Comparison of ENCODE assay signal across 8 cellular contexts in the genomic region with DNA sequence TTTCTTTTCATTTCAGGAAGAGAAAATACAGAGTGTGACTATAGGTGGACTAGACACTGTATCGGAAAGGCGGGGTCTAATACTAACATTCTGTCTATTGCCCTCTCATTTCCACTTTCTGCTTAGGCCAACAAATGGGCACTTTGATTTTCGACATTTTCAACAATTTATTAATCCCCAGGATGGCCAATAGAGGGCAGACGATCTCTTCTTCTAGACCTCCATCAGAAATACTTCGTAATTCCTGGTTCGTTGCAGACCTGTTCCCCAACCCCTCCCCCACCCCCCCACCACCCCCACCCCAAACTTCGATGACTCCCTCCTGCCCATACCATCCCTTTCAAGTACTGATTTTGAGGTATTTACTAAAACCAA. TPM values are rescaled to one million over a fixed set of nuclear protein-coding genes. Genes with fewer than 3 reads are reported as not detected.
DNase-seq lines count a peak whose midpoint lies in the region; ATAC-seq and TF ChIP-seq lines count a peak whose summit lies in the region.

No MANE protein-coding gene starts in this region.

- TF ChIP-seq POLR2A in Peyer's patch (IDR thresholded peaks at IDR 0.05) (no peak), esophagus muscularis mucosa (IDR thresholded peaks at IDR 0.05; ENCODE audit: low read depth) (no peak), sigmoid colon (IDR thresholded peaks at IDR 0.05) (no peak)

- H3K36me3 ChIP-seq in HEK293 (ENCODE audit: control insufficient read depth in 2 of 2, insufficient read depth in 1 of 2, low read length in 2 of 2), result no peaks in the 10 kb centered on the region
- H3K36me3 ChIP-seq in Peyer's patch, result no peaks in the 10 kb centered on the region
- no peaks in the 10 kb centered on the region for H3K36me3 ChIP-seq in esophagus muscularis mucosa
- no peaks in the 10 kb centered on the region for H3K36me3 ChIP-seq in sigmoid colon

- intact Hi-C loops in esophagus muscularis mucosa (cut with DNase I), result loop anchor here (2.0 to 10.0 kb wide), 3 partner anchors 103 to 311 kb away; no protein-coding TSS in a partner anchor
- intact Hi-C loops in sigmoid colon (cut with DNase I), result loop anchor here (1.0 to 5.0 kb wide), 3 partner anchors 155 to 430 kb away; no protein-coding TSS in a partner anchor

- TF ChIP-seq CTCF in HEK293 (tag by site-specific recombination; IDR thresholded peaks at IDR 0.05), result 0 out of 2 replicates have a peak, but pooled peaks have one; percentile 14
- TF ChIP-seq CTCF in Peyer's patch (IDR thresholded peaks at IDR 0.05), result peak in 5 of 6 experiments; percentile 28 to 75 (median 69)
- peak; percentile 64 to 71 (median 65) for TF ChIP-seq CTCF in esophagus muscularis mucosa (IDR thresholded peaks at IDR 0.05)
- peak in 3 of 4 experiments; percentile 40 to 59 (median 55) for TF ChIP-seq CTCF in sigmoid colon (IDR thresholded peaks at IDR 0.05)

- WGBS in esophagus muscularis mucosa, result 6% methylated on average over 7 of the region's 7 CpGs
- WGBS in sigmoid colon, 2 donors, result 1 to 4% methylated on average over 7 of the region's 7 CpGs

- TF ChIP-seq EP300 in esophagus muscularis mucosa (IDR thresholded peaks at IDR 0.05), result no peak
- no peak for TF ChIP-seq EP300 in sigmoid colon (IDR thresholded peaks at IDR 0.05)

- POLR2A ChIA-PET in HEK293 (lab: Yijun Ruan, JAX), result no interaction called here

- H3K27me3 ChIP-seq in Peyer's patch, result no peaks in the 10 kb centered on the region
- no peaks in the 10 kb centered on the region for H3K27me3 ChIP-seq in esophagus muscularis mucosa
- no peaks in the 10 kb centered on the region for H3K27me3 ChIP-seq in sigmoid colon

- no peak overlapping the region for H3K27ac ChIP-seq in HEK293 (ENCODE audit: extremely low read depth, low read depth, low read length)
- H3K27ac ChIP-seq in Peyer's patch, result no peak overlapping the region
- H3K27ac ChIP-seq in esophagus muscularis mucosa (replicated peaks in 1 of 4), result no peak overlapping the region
- peak overlapping the region in 3 of 4 donors; percentile 10 to 58 (median 41) for H3K27ac ChIP-seq in sigmoid colon

- DNase-seq in D341Med (ENCODE audit: low spot score) (peak; percentile 43), Peyer's patch (no peak), esophagus muscularis mucosa (ENCODE audit: extremely low spot score) (no peak), sigmoid colon (no peak)
- no peak for DNase-seq in stimulated activated CD4-positive, alpha-beta T cell treated with anti-CD3 and anti-CD28 coated beads, Interleukin-2, amount 100 ng/mL, for 48 hours

- CTCF ChIA-PET in HEK293 (lab: Yijun Ruan, JAX), result interaction anchor here (0.6 to 2.3 kb wide), 17 partner anchors 17 to 873 kb away, joined by 3 to 18 read pairs (median 8); no protein-coding TSS in a partner anchor

- H3K9me3 ChIP-seq in HEK293 (ENCODE audit: control insufficient read depth, insufficient read depth, low read depth, low read length) (no peaks in the 10 kb centered on the region), Peyer's patch (no peaks in the 10 kb centered on the region), esophagus muscularis mucosa (no peaks in the 10 kb centered on the region), sigmoid colon (no peaks in the 10 kb centered on the region)

- H3K4me3 ChIP-seq in HEK293 (ENCODE audit: low read depth, low read length) (no peak overlapping the region), Peyer's patch (no peak overlapping the region), esophagus muscularis mucosa (no peak overlapping the region), sigmoid colon (no peak overlapping the region)

- 0 out of 2 replicates have a peak, but pooled peaks cover 5% of the 10 kb centered on the region for H3K4me1 ChIP-seq in HEK293 (ENCODE audit: control insufficient read depth, insufficient read depth, low read length)
- H3K4me1 ChIP-seq in Peyer's patch, result no peaks in the 10 kb centered on the region
- H3K4me1 ChIP-seq in esophagus muscularis mucosa, result peaks cover 11 to 34% (median 29%) of the 10 kb centered on the region in 4 donors
- H3K4me1 ChIP-seq in sigmoid colon, result peaks cover 0 to 30% (median 11%) of the 10 kb centered on the region in 4 donors

- no peak for ATAC-seq in GM19351 (IDR thresholded peaks at IDR 0.05; ENCODE audit: unreplicated experiment)
- ATAC-seq in GM21423 (IDR thresholded peaks at IDR 0.05; ENCODE audit: unreplicated experiment), result no peak

TF ChIP-seq in HEK293, 187 proteins besides CTCF, POLR2A, EP300 and RAD21:
- peak; percentile 53 for TF ChIP-seq ZNF654 (tag by site-specific recombination; IDR thresholded peaks at IDR 0.05; ENCODE audit: low read depth)
- no peak for TF ChIP-seq ZNF747 (tag by site-specific recombination; IDR thresholded peaks at IDR 0.05)
- TF ChIP-seq ZNF560 (tag by site-specific recombination; IDR thresholded peaks at IDR 0.05; ENCODE audit: borderline replicate concordance), result no peak

RNA-seq across cellular contexts. Expression of a gene that starts 3.6 kb away (rescaled TPM):
- total RNA-seq in Peyer's patch (100 to 1,000 TPM in 1 of 4 donors, 10 to 100 TPM in 3; 29.9 to 181 (median 63.6) TPM), esophagus muscularis mucosa (100 to 1,000 TPM; 140 to 429 (median 201) TPM), sigmoid colon (100 to 1,000 TPM in 1 of 4 donors, 10 to 100 TPM in 3; 55.6 to 148 (median 64.2) TPM)
- polyA plus RNA-seq in sigmoid colon, result 10 to 100 TPM in 1 of 3 donors, 1 to 10 TPM in 2; 3.0 to 14.8 (median 3.9) TPM

Comparison
In these comparisons a context has a peak if more than half of its experiments do, and no peak if none do; other contexts are left out.
1. H3K27ac ChIP-seq: peak in sigmoid colon (3 of 4); none in HEK293 (single experiment), Peyer's patch (0 of 4) and esophagus muscularis mucosa (0 of 4).
2. CTCF ChIP-seq: peak in every context shown above with its lines; median percentile 69 in Peyer's patch; 65 in esophagus muscularis mucosa; 55 in sigmoid colon; 14 in HEK293.